Comparison of ENCODE assay signal across 26 cellular contexts in the genomic region with DNA sequence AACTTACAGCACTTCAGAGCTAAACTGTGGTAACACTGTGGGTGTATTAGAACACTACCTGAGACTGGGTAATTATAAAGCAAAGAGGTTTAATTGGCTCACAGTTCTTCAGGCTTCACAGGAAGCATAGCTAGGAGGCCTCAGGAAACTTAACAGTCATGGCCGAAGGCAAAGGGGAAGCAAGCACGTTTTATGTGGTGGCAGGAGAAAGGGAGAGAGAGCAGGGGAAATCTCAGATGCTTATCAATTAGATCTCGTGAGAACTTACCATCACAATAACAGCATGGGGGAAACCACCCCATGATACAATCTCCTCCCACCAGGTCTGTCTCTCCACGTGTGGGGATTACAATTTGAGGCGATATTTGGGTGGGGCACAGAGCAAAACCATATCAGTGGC.
"Had no signal": no experiment of that assay in that cellular context is flagged by ENCODE, and none has a peak within 500 bp of the region (broad histone marks: within the 10 kb centered on the region; RNA-seq: fewer than 3 reads in every experiment).

No MANE protein-coding gene starts in this region.

- H3K27ac ChIP-seq: coronary artery, epithelial cell of prostate, esophagus muscularis mucosa, gastrocnemius medialis, heart right ventricle, neutrophil, spleen, tibial artery, upper lobe of left lung, vagina had no signal

- H3K4me1 Mint-ChIP-seq: immature natural killer cell; naive B cell; nephron; stimulated activated memory B cell treated with anti-CD40 and anti-IgM and Interleukin-4, amounts not matched to agents 10 μg/mL and 1 μg/mL and 100 μg/mL, for 72 hours had no signal

- H3K9me3 Mint-ChIP-seq: nephron; stimulated activated memory B cell treated with anti-CD40 and anti-IgM and Interleukin-4, amounts not matched to agents 10 μg/mL and 1 μg/mL and 100 μg/mL, for 72 hours had no signal

- H3K4me3 ChIP-seq: coronary artery, esophagus muscularis mucosa, gastrocnemius medialis, heart right ventricle, lung, spleen, tibial artery, upper lobe of left lung, vagina had no signal

- H3K9me3 ChIP-seq: esophagus muscularis mucosa, gastrocnemius medialis, heart right ventricle, neutrophil, spleen, tibial artery, upper lobe of left lung, vagina had no signal

- DNase-seq: effector CD4-positive, alpha-beta T cell; gastrocnemius medialis; heart right ventricle; hypothalamus; immature natural killer cell; kidney; left cardiac atrium; left ventricle myocardium superior; mesenchymal stem cell; naive B cell; spleen; stimulated activated CD4-positive, alpha-beta T cell treated with anti-CD3 and anti-CD28 coated beads, Interleukin-15, amount 100 ng/mL, for 24 hours; stimulated activated CD4-positive, alpha-beta T cell treated with anti-CD3 and anti-CD28 coated beads, Interleukin-1b, Interleukin-23, amount 100 ng/mL, for 48 hours; stimulated activated CD4-positive, alpha-beta T cell treated with anti-CD3 and anti-CD28 coated beads, Interleukin-4, amount 100 ng/mL, for 24 hours; tibial artery; upper lobe of left lung had no signal

- H3K36me3 Mint-ChIP-seq: immature natural killer cell; naive B cell; stimulated activated memory B cell treated with anti-CD40 and anti-IgM and Interleukin-4, amounts not matched to agents 10 μg/mL and 1 μg/mL and 100 μg/mL, for 72 hours had no signal

- H3K27ac Mint-ChIP-seq: immature natural killer cell; nephron; stimulated activated memory B cell treated with anti-CD40 and anti-IgM and Interleukin-4, amounts not matched to agents 10 μg/mL and 1 μg/mL and 100 μg/mL, for 72 hours; stimulated activated naive CD8-positive, alpha-beta T cell treated with anti-CD3 and anti-CD28 coated beads, Interleukin-15, Interleukin-2, amounts not matched to agents 100 ng/mL and 50 ng/mL, for 24 hours had no signal

- H3K4me3 Mint-ChIP-seq: immature natural killer cell; nephron; stimulated activated memory B cell treated with anti-CD40 and anti-IgM and Interleukin-4, amounts not matched to agents 10 μg/mL and 1 μg/mL and 100 μg/mL, for 72 hours; stimulated activated naive CD8-positive, alpha-beta T cell treated with anti-CD3 and anti-CD28 coated beads, Interleukin-15, Interleukin-2, amounts not matched to agents 100 ng/mL and 50 ng/mL, for 24 hours had no signal

- H3K4me1 ChIP-seq: esophagus muscularis mucosa, gastrocnemius medialis, heart right ventricle, spleen, tibial artery, upper lobe of left lung, vagina had no signal

- H3K36me3 ChIP-seq: esophagus muscularis mucosa, gastrocnemius medialis, heart right ventricle, neutrophil, spleen, tibial artery, upper lobe of left lung, vagina had no signal

- H3K27me3 ChIP-seq: esophagus muscularis mucosa, gastrocnemius medialis, heart right ventricle, neutrophil, spleen, tibial artery, upper lobe of left lung, vagina had no signal

- ATAC-seq: gastrocnemius medialis; heart right ventricle; left cardiac atrium; left ventricle myocardium superior; sciatic nerve; stimulated activated memory B cell treated with anti-CD40 and anti-IgM and Interleukin-4, amounts not matched to agents 10 μg/mL and 1 μg/mL and 100 μg/mL, for 72 hours had no signal

- H3K27me3 Mint-ChIP-seq: naive B cell; stimulated activated memory B cell treated with anti-CD40 and anti-IgM and Interleukin-4, amounts not matched to agents 10 μg/mL and 1 μg/mL and 100 μg/mL, for 72 hours; stimulated activated naive CD8-positive, alpha-beta T cell treated with anti-CD3 and anti-CD28 coated beads, Interleukin-15, Interleukin-2, amounts not matched to agents 100 ng/mL and 50 ng/mL, for 24 hours had no signal
